8 cellular contexts compared by ENCODE assay signal in genomic region chr14:22871200-22871961, GRCh38. TPM values are rescaled to one million over a fixed set of nuclear protein-coding genes. Genes with fewer than 3 reads are reported as not detected.
DNase-seq lines count a peak whose midpoint lies in the region; ATAC-seq and TF ChIP-seq lines count a peak whose summit lies in the region.

Gene LRP10 (plus strand): TSS chr14:22871740. CDS start chr14:22872304, 564 bp downstream.

- no peaks in the 10 kb centered on the region for H3K9me3 ChIP-seq in right atrium auricular region
- no peaks in the 10 kb centered on the region for H3K9me3 ChIP-seq in aorta (ENCODE audit: control insufficient read depth, low read length)

- intact Hi-C loops in aorta (cut with DNase I): no loop called here

- peak; percentile 87 for DNase-seq in GM13977 (ENCODE audit: low spot score)
- DNase-seq in NCI-H1105 treated with DMSO at 0.1 percent for 48 hours (lab: John Stamatoyannopoulos, UW): peak; percentile 77
- DNase-seq in amygdala (lab: John Stamatoyannopoulos, UW): peak in 55 of 56 donors; percentile 31 to 94 (median 81)
- DNase-seq in right atrium auricular region (ENCODE audit: low spot score): peak; percentile 95
- peak; percentile 89 for DNase-seq in putamen (ENCODE audit: low spot score)
- DNase-seq in aorta: peak; percentile 97

- H3K27me3 ChIP-seq in right atrium auricular region (no peaks in the 10 kb centered on the region), aorta (ENCODE audit: control insufficient read depth in 1 of 2, insufficient read depth in 2 of 2, low read length in 1 of 2) (no peaks in the 10 kb centered on the region)

- ATAC-seq in HG02759 (IDR thresholded peaks at IDR 0.05; ENCODE audit: unreplicated experiment) (peak; percentile 84), aorta (ENCODE audit: low FRiP score) (peak; percentile 96)

- H3K36me3 ChIP-seq in right atrium auricular region: peaks cover 34% of the 10 kb centered on the region
- H3K36me3 ChIP-seq in aorta (ENCODE audit: control insufficient read depth in 1 of 2, insufficient read depth in 2 of 2, low read length in 1 of 2): peaks cover 3 to 16% of the 10 kb centered on the region in 2 donors

- H3K27me3 Mint-ChIP-seq in T-helper 1 cell treated with Interleukin-12 subunit alpha and Interleukin-12 subunit beta and Interleukin-4 antibody, amounts not matched to agents 30 μg/mL and 1 μg/mL, for 36 hours (ENCODE audit: low read depth): no peaks in the 10 kb centered on the region

- H3K36me3 Mint-ChIP-seq in T-helper 1 cell treated with Interleukin-12 subunit alpha and Interleukin-12 subunit beta and Interleukin-4 antibody, amounts not matched to agents 30 μg/mL and 1 μg/mL, for 36 hours (ENCODE audit: low read depth): peaks cover 26% of the 10 kb centered on the region

- H3K4me3 ChIP-seq in right atrium auricular region: peak within 1 kb of the TSS; percentile 83 to 86
- peak within 1 kb of the TSS; percentile 50 to 79 for H3K4me3 ChIP-seq in aorta (ENCODE audit: low read length in 2 of 2)

- in situ Hi-C loops in GM13977 (cut with MboI; ENCODE audit: low pct_unique_long_range_greater_than_20kb, low sequenced_read_pairs, unreplicated experiment): loop anchor here (25.0 kb wide), 1 partner anchor 284 kb away; the partner anchor contains the start of genes ABHD4 and DAD1

- H3K9me3 Mint-ChIP-seq in T-helper 1 cell treated with Interleukin-12 subunit alpha and Interleukin-12 subunit beta and Interleukin-4 antibody, amounts not matched to agents 30 μg/mL and 1 μg/mL, for 36 hours: no peaks in the 10 kb centered on the region

- H3K4me3 Mint-ChIP-seq in T-helper 1 cell treated with Interleukin-12 subunit alpha and Interleukin-12 subunit beta and Interleukin-4 antibody, amounts not matched to agents 30 μg/mL and 1 μg/mL, for 36 hours: peak within 1 kb of the TSS; percentile 93

- H3K4me1 ChIP-seq in right atrium auricular region (peaks cover 0 to 28% of the 10 kb centered on the region in 2 donors), aorta (ENCODE audit: control insufficient read depth in 1 of 2, insufficient read depth in 2 of 2, low read length in 2 of 2) (no peaks in the 10 kb centered on the region)

- WGBS in aorta, 2 donors: 0% methylated on average over 32 to 42 of the region's 42 CpGs

- TF ChIP-seq CTCF in GM13977 (IDR thresholded peaks at IDR 0.05; ENCODE audit: extremely low read depth, insufficient read depth, missing control alignments) (no peak), right atrium auricular region (IDR thresholded peaks at IDR 0.05) (no peak)

- H3K27ac Mint-ChIP-seq in T-helper 1 cell treated with Interleukin-12 subunit alpha and Interleukin-12 subunit beta and Interleukin-4 antibody, amounts not matched to agents 30 μg/mL and 1 μg/mL, for 36 hours: peak within 1 kb of the TSS; percentile 96

- peaks cover 27% of the 10 kb centered on the region for H3K4me1 Mint-ChIP-seq in T-helper 1 cell treated with Interleukin-12 subunit alpha and Interleukin-12 subunit beta and Interleukin-4 antibody, amounts not matched to agents 30 μg/mL and 1 μg/mL, for 36 hours (ENCODE audit: low read depth)

- H3K27ac ChIP-seq in right atrium auricular region (peak within 1 kb of the TSS; percentile 97 to 99), aorta (ENCODE audit: low read depth in 1 of 2, low read length in 2 of 2) (peak within 1 kb of the TSS; percentile 81 to 94)

RNA-seq across cellular contexts. Expression of gene LRP10, which starts in this region (rescaled TPM):
- total RNA-seq in right atrium auricular region (100 to 1,000 TPM in 1 of 2 donors, 10 to 100 TPM in 1; 54.2 to 144 TPM), aorta (100 to 1,000 TPM; 161 to 187 TPM)
- 100 to 1,000 TPM in 1 of 2 donors, 10 to 100 TPM in 1; 53.0 to 134 TPM for polyA plus RNA-seq in aorta

Comparison
In these comparisons a context has a peak if more than half of its experiments do, and no peak if none do; other contexts are left out.
1. Peak in every context shown above with its lines: DNase-seq, ATAC-seq, H3K4me3 ChIP-seq and H3K27ac ChIP-seq.